ENCODE assay signal across 29 cellular contexts in the genomic region with DNA sequence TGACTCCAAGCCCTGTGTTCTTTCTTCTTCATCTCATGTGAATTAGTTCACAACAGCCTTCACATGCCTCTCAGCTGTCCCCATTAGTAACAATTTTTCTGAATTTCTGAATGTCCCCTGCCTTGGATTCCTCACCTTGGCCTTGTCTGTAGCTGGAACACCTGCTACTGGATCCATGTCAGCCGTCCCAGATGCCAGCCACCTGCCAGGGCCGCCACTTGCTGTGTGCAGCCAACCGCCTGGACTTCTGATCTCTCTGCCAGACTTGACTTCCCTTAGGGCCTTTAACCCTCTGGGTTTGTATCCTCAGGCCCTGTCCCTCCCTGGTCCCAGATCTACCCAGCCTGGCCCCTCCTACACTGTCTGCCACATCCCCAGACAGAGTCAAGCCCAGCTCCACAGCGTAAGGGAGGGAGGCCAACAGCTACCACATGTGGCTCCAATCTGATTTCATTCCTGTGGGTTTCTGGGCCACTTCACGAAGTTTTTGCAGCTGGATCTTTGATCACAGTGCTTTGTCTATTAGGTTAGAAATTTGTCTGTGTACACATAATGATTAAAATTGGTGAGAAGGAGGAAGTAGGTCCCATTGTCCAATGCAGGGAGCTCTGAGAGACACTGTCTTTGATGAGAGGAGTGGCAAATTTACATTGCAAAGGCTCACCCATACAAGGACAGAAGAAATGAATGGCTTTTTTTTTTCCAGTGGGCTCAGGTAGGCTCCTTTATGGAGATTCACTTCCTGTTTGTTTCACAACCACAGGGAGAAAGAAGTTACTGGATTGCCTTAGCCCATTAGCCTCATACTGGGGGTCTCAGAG. TPM values are rescaled to one million over a fixed set of nuclear protein-coding genes. Genes with fewer than 3 reads are reported as not detected.
DNase-seq lines count a peak whose midpoint lies in the region; ATAC-seq lines count a peak whose summit lies in the region.
"Had no signal": no experiment of that assay in that cellular context is flagged by ENCODE, and none has a peak within 500 bp of the region (broad histone marks: within the 10 kb centered on the region; RNA-seq: fewer than 3 reads in every experiment).

No MANE protein-coding gene starts in this region.

- no peaks in the 10 kb centered on the region for H3K4me1 Mint-ChIP-seq in stimulated activated effector memory CD8-positive, alpha-beta T cell treated with anti-CD3 and anti-CD28 coated beads, Interleukin-12 subunit alpha, Interleukin-12 subunit beta, amount 100 ng/mL, for 72 hours
- no peaks in the 10 kb centered on the region for H3K4me1 Mint-ChIP-seq in activated T-helper 17 cell treated with anti-CD3 and anti-CD28 coated beads, Interleukin-2, amount 50 U/mL, for 72 hours
- H3K4me1 Mint-ChIP-seq: activated B cell treated with CpG ODN at 0.5 μM for 24 hours had no signal

- DNase-seq in NCI-H2171 treated with DMSO at 0.1 percent for 48 hours (lab: John Stamatoyannopoulos, UW) (peak; percentile 20), NCI-H2171 (lab: John Stamatoyannopoulos, UW) (no peak), NCI-H774 (lab: John Stamatoyannopoulos, UW) (peak; percentile 15), fibroblast of peridontal ligament (ENCODE audit: extremely low read depth) (peak; percentile 75), GDM1 (lab: John Stamatoyannopoulos, UW) (no peak)
- DNase-seq in stimulated activated effector memory CD8-positive, alpha-beta T cell treated with anti-CD3 and anti-CD28 coated beads, Interleukin-12 subunit alpha, Interleukin-12 subunit beta, amount 100 ng/mL, for 72 hours (ENCODE audit: low spot score in 2 of 2): no peak
- DNase-seq: activated B cell treated with CpG ODN at 0.5 μM for 24 hours; activated CD4-positive, alpha-beta T cell treated with anti-CD3 and anti-CD28 coated beads, Interleukin-2, amount 50 U/mL, for 48 hours; activated naive CD4-positive, alpha-beta T cell treated with Interleukin-2 at 50 U/mL for 16 hours; amygdala; caudate nucleus; DMS 273 treated with DMSO at 0.1 percent for 48 hours; left ventricle myocardium superior; midbrain; NCI-H1092 treated with DMSO at 0.1 percent for 48 hours; NCI-H2029 treated with DMSO at 0.1 percent for 48 hours; NCI-H510A treated with DMSO at 0.1 percent for 48 hours; stimulated activated CD4-positive, alpha-beta T cell treated with anti-CD3 and anti-CD28 coated beads, Interleukin-4, amount 100 ng/mL, for 1 hour; stomach; T-helper 9 cell had no signal

- peak overlapping the region; percentile 70 for H3K27ac Mint-ChIP-seq in stimulated activated effector memory CD8-positive, alpha-beta T cell treated with anti-CD3 and anti-CD28 coated beads, Interleukin-12 subunit alpha, Interleukin-12 subunit beta, amount 100 ng/mL, for 72 hours
- no peak overlapping the region for H3K27ac Mint-ChIP-seq in activated T-helper 17 cell treated with anti-CD3 and anti-CD28 coated beads, Interleukin-2, amount 50 U/mL, for 72 hours
- H3K27ac Mint-ChIP-seq: activated B cell treated with CpG ODN at 0.5 μM for 24 hours, nephron, type B pancreatic cell had no signal

- no peak overlapping the region for H3K4me3 Mint-ChIP-seq in stimulated activated effector memory CD8-positive, alpha-beta T cell treated with anti-CD3 and anti-CD28 coated beads, Interleukin-12 subunit alpha, Interleukin-12 subunit beta, amount 100 ng/mL, for 72 hours
- no peak overlapping the region for H3K4me3 Mint-ChIP-seq in activated T-helper 17 cell treated with anti-CD3 and anti-CD28 coated beads, Interleukin-2, amount 50 U/mL, for 72 hours
- H3K4me3 Mint-ChIP-seq: activated B cell treated with CpG ODN at 0.5 μM for 24 hours, nephron, type B pancreatic cell had no signal

- H3K27me3 Mint-ChIP-seq in activated T-helper 17 cell treated with anti-CD3 and anti-CD28 coated beads, Interleukin-2, amount 50 U/mL, for 72 hours: peaks cover 8% of the 10 kb centered on the region
- H3K27me3 Mint-ChIP-seq: type B pancreatic cell had no signal

- no peak for ATAC-seq in stimulated activated effector memory CD8-positive, alpha-beta T cell treated with anti-CD3 and anti-CD28 coated beads, Interleukin-12 subunit alpha, Interleukin-12 subunit beta, amount 100 ng/mL, for 72 hours
- no peak for ATAC-seq in activated T-helper 17 cell treated with anti-CD3 and anti-CD28 coated beads, Interleukin-2, amount 50 U/mL, for 72 hours (replicated peaks)
- ATAC-seq in GM21528 (IDR thresholded peaks at IDR 0.05; ENCODE audit: low FRiP score, unreplicated experiment): no peak
- ATAC-seq: HCT116, left ventricle myocardium superior had no signal

- H3K36me3 Mint-ChIP-seq in stimulated activated effector memory CD8-positive, alpha-beta T cell treated with anti-CD3 and anti-CD28 coated beads, Interleukin-12 subunit alpha, Interleukin-12 subunit beta, amount 100 ng/mL, for 72 hours: peaks cover 5% of the 10 kb centered on the region
- no peaks in the 10 kb centered on the region for H3K36me3 Mint-ChIP-seq in activated T-helper 17 cell treated with anti-CD3 and anti-CD28 coated beads, Interleukin-2, amount 50 U/mL, for 72 hours (ENCODE audit: low read depth)
- H3K36me3 Mint-ChIP-seq: type B pancreatic cell had no signal

- H3K9me3 Mint-ChIP-seq in stimulated activated effector memory CD8-positive, alpha-beta T cell treated with anti-CD3 and anti-CD28 coated beads, Interleukin-12 subunit alpha, Interleukin-12 subunit beta, amount 100 ng/mL, for 72 hours: no peaks in the 10 kb centered on the region
- H3K9me3 Mint-ChIP-seq in activated T-helper 17 cell treated with anti-CD3 and anti-CD28 coated beads, Interleukin-2, amount 50 U/mL, for 72 hours: no peaks in the 10 kb centered on the region
- H3K9me3 Mint-ChIP-seq: activated B cell treated with CpG ODN at 0.5 μM for 24 hours, nephron, type B pancreatic cell had no signal

RNA-seq across cellular contexts. Expression of gene MPP2, which starts 15.3 kb away (rescaled TPM):
- 1 to 10 TPM; 1.3 to 3.3 TPM for total RNA-seq in activated T-helper 17 cell treated with anti-CD3 and anti-CD28 coated beads, Interleukin-2, amount 50 U/mL, for 72 hours
- total RNA-seq: activated B cell treated with CpG ODN at 0.5 μM for 24 hours had no signal

RNA-seq across cellular contexts. Expression of gene CD300LG, which starts 45.1 kb away (rescaled TPM):
- not detected for total RNA-seq in activated T-helper 17 cell treated with anti-CD3 and anti-CD28 coated beads, Interleukin-2, amount 50 U/mL, for 72 hours
- total RNA-seq: A172, activated B cell treated with CpG ODN at 0.5 μM for 24 hours, epithelial cell of proximal tubule, glomerular endothelial cell, smooth muscle cell had no signal

RNA-seq across cellular contexts. Expression of gene PPY, which starts 50.2 kb away (rescaled TPM):
- total RNA-seq in activated T-helper 17 cell treated with anti-CD3 and anti-CD28 coated beads, Interleukin-2, amount 50 U/mL, for 72 hours: 1 to 10 TPM in 1 of 2 donors, under 1 TPM in 1; 0.90 to 1.9 TPM
- total RNA-seq: A172, activated B cell treated with CpG ODN at 0.5 μM for 24 hours, epithelial cell of proximal tubule, glomerular endothelial cell, left ventricle myocardium superior, smooth muscle cell, stomach had no signal

RNA-seq across cellular contexts. Expression of gene MPP3, which starts 59.1 kb away (rescaled TPM):
- under 1 TPM; 0.43 to 0.58 TPM for total RNA-seq in activated T-helper 17 cell treated with anti-CD3 and anti-CD28 coated beads, Interleukin-2, amount 50 U/mL, for 72 hours
- total RNA-seq: activated B cell treated with CpG ODN at 0.5 μM for 24 hours had no signal

Comparison
In these comparisons a context has a peak if more than half of its experiments do, and no peak if none do; other contexts are left out.
1. DNase-seq: peak in NCI-H2171 treated with DMSO at 0.1 percent for 48 hours (single experiment), NCI-H774 (single experiment) and fibroblast of peridontal ligament (single experiment); none in NCI-H2171 (single experiment), stimulated activated effector memory CD8-positive, alpha-beta T cell treated with anti-CD3 and anti-CD28 coated beads, Interleukin-12 subunit alpha, Interleukin-12 subunit beta, amount 100 ng/mL, for 72 hours (0 of 2) and GDM1 (single experiment).